In genomic region chr13:77325371-77325941, GRCh38 we compare ENCODE assay signal across 8 cellular contexts. TPM values are rescaled to one million over a fixed set of nuclear protein-coding genes. Genes with fewer than 3 reads are reported as not detected.
DNase-seq lines count a peak whose midpoint lies in the region; TF ChIP-seq lines count a peak whose summit lies in the region.

No MANE protein-coding gene starts in this region.

- TF ChIP-seq CTCF in Peyer's patch (IDR thresholded peaks at IDR 0.05) = no peak
- TF ChIP-seq CTCF in endodermal cell (conservative IDR thresholded peaks at IDR 0.05) = no peak
- TF ChIP-seq CTCF in neural cell (IDR thresholded peaks at IDR 0.05; ENCODE audit: poor library complexity, severe bottlenecking) = no peak

- peak overlapping the region; percentile 87 for H3K4me2 ChIP-seq in neural cell (ENCODE audit: low read length)

- H3K9me3 ChIP-seq in Peyer's patch (no peaks in the 10 kb centered on the region), endodermal cell (ENCODE audit: control insufficient read depth, low read length) (no peaks in the 10 kb centered on the region), neural cell (ENCODE audit: low read length) (no peaks in the 10 kb centered on the region)

- TF ChIP-seq POLR2A in Peyer's patch (IDR thresholded peaks at IDR 0.05) = no peak

- POLR2A ChIA-PET in activated CD4-positive, alpha-beta T cell treated with anti-CD3 and anti-CD28 coated beads, Interleukin-2, amount 10 ng/mL, durations not matched to agents 7 days and 5 days (lab: Charles Lee) = no interaction called here
- POLR2A ChIA-PET in HEK293T (lab: Yijun Ruan, JAX) = interaction anchor here (0.6 to 5.9 kb wide), 7 partner anchors 12 to 372 kb away, joined by 3 to 53 read pairs (median 3); no protein-coding TSS in a partner anchor

- H3K36me3 ChIP-seq in Peyer's patch (no peaks in the 10 kb centered on the region), endodermal cell (ENCODE audit: control insufficient read depth, insufficient read depth, low read length) (no peaks in the 10 kb centered on the region), neural cell (ENCODE audit: insufficient read depth, low read length) (no peaks in the 10 kb centered on the region)

- no peak overlapping the region for H2AFZ ChIP-seq in neural cell (ENCODE audit: low read depth, low read length)

- no peak for TF ChIP-seq EP300 in neural cell (conservative IDR thresholded peaks at IDR 0.05; ENCODE audit: poor library complexity, severe bottlenecking)

- H3K36me3 Mint-ChIP-seq in activated CD4-positive, alpha-beta T cell treated with anti-CD3 and anti-CD28 coated beads, Interleukin-2, amount 10 ng/mL, durations not matched to agents 7 days and 5 days (ENCODE audit: low read depth) = peaks cover 26% of the 10 kb centered on the region
- H3K36me3 Mint-ChIP-seq in endodermal cell (ENCODE audit: low read depth) = no peaks in the 10 kb centered on the region

- no peaks in the 10 kb centered on the region for H3K27me3 ChIP-seq in Peyer's patch
- peaks cover 59% of the 10 kb centered on the region for H3K27me3 ChIP-seq in endodermal cell (ENCODE audit: control insufficient read depth, insufficient read depth, low read length, poor library complexity, severe bottlenecking)
- no peaks in the 10 kb centered on the region for H3K27me3 ChIP-seq in neural cell (ENCODE audit: insufficient read depth, low read depth, low read length)

- H4K20me1 ChIP-seq in neural cell (ENCODE audit: insufficient read depth) = peaks cover 9% of the 10 kb centered on the region

- peaks cover 0 to 34% (median 6%) of the 10 kb centered on the region in 4 donors for H3K4me1 ChIP-seq in Peyer's patch
- no peaks in the 10 kb centered on the region for H3K4me1 ChIP-seq in endodermal cell (ENCODE audit: control insufficient read depth, insufficient read depth, low read length)

- H3K9me2 ChIP-seq in neural cell (ENCODE audit: insufficient read depth, low read length) = no peaks in the 10 kb centered on the region

- H3K4me3 ChIP-seq in Peyer's patch (peak overlapping the region; percentile 90 to 96 (median 95)), endodermal cell (ENCODE audit: low read length) (peak overlapping the region; percentile 75), neural cell (ENCODE audit: low read length) (peak overlapping the region; percentile 89)

- H3K4me1 Mint-ChIP-seq in activated CD4-positive, alpha-beta T cell treated with anti-CD3 and anti-CD28 coated beads, Interleukin-2, amount 10 ng/mL, durations not matched to agents 7 days and 5 days = peaks cover 63% of the 10 kb centered on the region
- H3K4me1 Mint-ChIP-seq in endodermal cell = peaks cover 44% of the 10 kb centered on the region

- peak; percentile 35 for DNase-seq in activated CD4-positive, alpha-beta T cell treated with anti-CD3 and anti-CD28 coated beads, Interleukin-2, amount 10 ng/mL, durations not matched to agents 7 days and 5 days
- no peak for DNase-seq in activated CD4-positive, alpha-beta T cell treated with anti-CD3 and anti-CD28 coated beads, Interleukin-2, amount 50 U/mL, for 1 hour
- DNase-seq in Peyer's patch (no peak), endodermal cell (no peak), HEK293T (ENCODE audit: extremely low spot score) (no peak), NCI-H774 (lab: John Stamatoyannopoulos, UW) (no peak), COR-L47 (lab: John Stamatoyannopoulos, UW) (no peak)

- peaks cover 54% of the 10 kb centered on the region for H3K79me2 ChIP-seq in neural cell (replicated peaks; ENCODE audit: insufficient read depth, low read length)

- H3K27ac Mint-ChIP-seq in activated CD4-positive, alpha-beta T cell treated with anti-CD3 and anti-CD28 coated beads, Interleukin-2, amount 10 ng/mL, durations not matched to agents 7 days and 5 days = peak overlapping the region; percentile 96
- no peak overlapping the region for H3K27ac Mint-ChIP-seq in endodermal cell

- CTCF ChIA-PET in activated CD4-positive, alpha-beta T cell treated with anti-CD3 and anti-CD28 coated beads, Interleukin-2, amount 10 ng/mL, durations not matched to agents 7 days and 5 days (lab: Charles Lee) = interaction anchor here (2.0 kb wide), 1 partner anchor 13 kb away, joined by 5 read pairs; no protein-coding TSS in a partner anchor
- CTCF ChIA-PET in HEK293T (lab: Yijun Ruan, JAX) = interaction anchor here (0.6 to 1.1 kb wide), 3 partner anchors 8 to 153 kb away, joined by 3 to 5 read pairs (median 5); no protein-coding TSS in a partner anchor

- H3K9ac ChIP-seq in endodermal cell (ENCODE audit: extremely low read depth, low read length, poor library complexity, severe bottlenecking) (no peak overlapping the region), neural cell (ENCODE audit: low read length) (peak overlapping the region; percentile 90)

- H3K27ac ChIP-seq in Peyer's patch = peak overlapping the region; percentile 37 to 97 (median 91)
- H3K27ac ChIP-seq in endodermal cell (ENCODE audit: low read depth, low read length) = no peak overlapping the region
- H3K27ac ChIP-seq in neural cell (ENCODE audit: low read length) = peak overlapping the region; percentile 92

- no peaks in the 10 kb centered on the region for H3K27me3 Mint-ChIP-seq in activated CD4-positive, alpha-beta T cell treated with anti-CD3 and anti-CD28 coated beads, Interleukin-2, amount 10 ng/mL, durations not matched to agents 7 days and 5 days
- H3K27me3 Mint-ChIP-seq in endodermal cell (ENCODE audit: insufficient read depth) = peaks cover 49% of the 10 kb centered on the region

- TF ChIP-seq RAD21 in neural cell (conservative IDR thresholded peaks at IDR 0.05) = peak; percentile 9

- no peaks in the 10 kb centered on the region for H3K9me3 Mint-ChIP-seq in activated CD4-positive, alpha-beta T cell treated with anti-CD3 and anti-CD28 coated beads, Interleukin-2, amount 10 ng/mL, durations not matched to agents 7 days and 5 days
- no peaks in the 10 kb centered on the region for H3K9me3 Mint-ChIP-seq in endodermal cell

- peak overlapping the region; percentile 93 for H3K4me3 Mint-ChIP-seq in activated CD4-positive, alpha-beta T cell treated with anti-CD3 and anti-CD28 coated beads, Interleukin-2, amount 10 ng/mL, durations not matched to agents 7 days and 5 days
- H3K4me3 Mint-ChIP-seq in endodermal cell = peak overlapping the region; percentile 79

- 45 to 54% methylated on average over 7 to 9 of the region's 11 CpGs for WGBS in endodermal cell (ENCODE audit: insufficient coverage in 1 of 2, insufficient read length in 1 of 2), 2 experiments

- peaks cover 7% of the 10 kb centered on the region for H3F3A ChIP-seq in neural cell (ENCODE audit: insufficient read depth, low read length, poor library complexity, severe bottlenecking)

TF ChIP-seq in neural cell, 6 proteins besides CTCF, POLR2A, EP300 and RAD21 (continues in another document):
- no peak for TF ChIP-seq TAF1 (IDR thresholded peaks at IDR 0.05; ENCODE audit: low read depth)

TF ChIP-seq in HEK293T, 16 proteins besides CTCF, POLR2A, EP300 and RAD21:
- no peak for TF ChIP-seq BHLHE40 (IDR thresholded peaks at IDR 0.05; ENCODE audit: borderline replicate concordance)
- TF ChIP-seq ZNF384 (IDR thresholded peaks at IDR 0.05) = no peak
- no peak for TF ChIP-seq HDGF (IDR thresholded peaks at IDR 0.05; ENCODE audit: borderline replicate concordance)
- TF ChIP-seq ARNT (IDR thresholded peaks at IDR 0.05) = no peak
- TF ChIP-seq SP1 (IDR thresholded peaks at IDR 0.05) = no peak
- TF ChIP-seq L3MBTL2 (conservative IDR thresholded peaks at IDR 0.05) = no peak
- TF ChIP-seq, protein P1, sequence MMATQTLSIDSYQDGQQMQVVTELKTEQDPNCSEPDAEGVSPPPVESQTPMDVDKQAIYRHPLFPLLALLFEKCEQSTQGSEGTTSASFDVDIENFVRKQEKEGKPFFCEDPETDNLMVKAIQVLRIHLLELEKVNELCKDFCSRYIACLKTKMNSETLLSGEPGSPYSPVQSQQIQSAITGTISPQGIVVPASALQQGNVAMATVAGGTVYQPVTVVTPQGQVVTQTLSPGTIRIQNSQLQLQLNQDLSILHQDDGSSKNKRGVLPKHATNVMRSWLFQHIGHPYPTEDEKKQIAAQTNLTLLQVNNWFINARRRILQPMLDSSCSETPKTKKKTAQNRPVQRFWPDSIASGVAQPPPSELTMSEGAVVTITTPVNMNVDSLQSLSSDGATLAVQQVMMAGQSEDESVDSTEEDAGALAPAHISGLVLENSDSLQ (IDR thresholded peaks at IDR 0.05) = no peak

RNA-seq across cellular contexts. Expression of gene MYCBP2, which starts 1.4 kb away (rescaled TPM):
- 100 to 1,000 TPM; 118 to 129 TPM for total RNA-seq in activated CD4-positive, alpha-beta T cell treated with anti-CD3 and anti-CD28 coated beads, Interleukin-2, amount 10 ng/mL, durations not matched to agents 7 days and 5 days
- 100 to 1,000 TPM in 1 of 4 donors, 10 to 100 TPM in 3; 42.4 to 262 (median 71.0) TPM for total RNA-seq in Peyer's patch
- 10 to 100 TPM; 32.5 to 32.9 TPM for total RNA-seq in endodermal cell
- polyA plus RNA-seq in endodermal cell (2013, experiment 1 of 2) = 23.6 TPM
- 25.3 TPM for polyA plus RNA-seq in endodermal cell (2013, experiment 2 of 2)
- 135 and 144 TPM in 2 replicates for polyA plus RNA-seq in neural cell
- polyA minus RNA-seq in neural cell = 375 and 421 TPM in 2 replicates
